ENCODE assay signal across 10 cellular contexts in genomic region chr4:25654971-25655963, GRCh38. TPM values are rescaled to one million over a fixed set of nuclear protein-coding genes. Genes with fewer than 3 reads are reported as not detected.
DNase-seq lines count a peak whose midpoint lies in the region; ATAC-seq, FAIRE-seq and TF ChIP-seq lines count a peak whose summit lies in the region.
"Had no signal": no experiment of that assay in that cellular context is flagged by ENCODE, and none has a peak within 500 bp of the region (broad histone marks: within the 10 kb centered on the region; RNA-seq: fewer than 3 reads in every experiment).

TSS of gene SLC34A2 (plus strand) at chr4:25655851. CDS start at chr4:25662501, 6,650 bp downstream.

- FAIRE-seq in astrocyte (lab: Jason Lieb, UNC), result no peak

- H3K27me3 Mint-ChIP-seq in astrocyte (ENCODE audit: low read depth, unreplicated experiment), result peaks cover 58% of the 10 kb centered on the region

- peaks cover 24% of the 10 kb centered on the region for H3K4me1 ChIP-seq in astrocyte (ENCODE audit: insufficient read depth, low read length)
- H3K4me1 ChIP-seq in left lung, result no peaks in the 10 kb centered on the region
- peaks cover 9 to 26% of the 10 kb centered on the region in 2 donors for H3K4me1 ChIP-seq in thyroid gland

- H3K9me3 Mint-ChIP-seq in astrocyte (ENCODE audit: unreplicated experiment), result no peaks in the 10 kb centered on the region
- H3K9me3 Mint-ChIP-seq: activated T-cell treated with anti-CD3 and anti-CD28 coated beads, Interleukin-2, amount 50 U/mL, for 4 hours had no signal

- H3K27me3 ChIP-seq in astrocyte (ENCODE audit: insufficient read depth, low read length), result peaks cover 31% of the 10 kb centered on the region
- H3K27me3 ChIP-seq in left lung, result peaks cover 25 to 44% of the 10 kb centered on the region in 2 donors
- no peaks in the 10 kb centered on the region for H3K27me3 ChIP-seq in thyroid gland

- no peak within 1 kb of the TSS for H3K27ac Mint-ChIP-seq in astrocyte (ENCODE audit: unreplicated experiment)

- peak in 1 of 2 donors; percentile 54 for TF ChIP-seq POLR2A in thyroid gland (IDR thresholded peaks at IDR 0.05)

- ATAC-seq in left lung, result peak; percentile 61
- ATAC-seq in GM21526 (IDR thresholded peaks at IDR 0.05; ENCODE audit: low FRiP score, unreplicated experiment), result no peak
- ATAC-seq: activated T-cell treated with anti-CD3 and anti-CD28 coated beads, Interleukin-2, amount 50 U/mL, for 4 hours had no signal

- H2AFZ ChIP-seq in astrocyte (ENCODE audit: low read depth, low read length), result peak within 1 kb of the TSS; percentile 44

- peak within 1 kb of the TSS; percentile 34 for H3K4me3 Mint-ChIP-seq in astrocyte (ENCODE audit: unreplicated experiment)
- H3K4me3 Mint-ChIP-seq: activated T-cell treated with anti-CD3 and anti-CD28 coated beads, Interleukin-2, amount 50 U/mL, for 4 hours had no signal

- intact Hi-C loops in left lung (cut with DNase I) (no loop called here), thyroid gland (cut with DNase I) (no loop called here)

- H3K4me1 Mint-ChIP-seq in astrocyte (ENCODE audit: low read depth, unreplicated experiment), result peaks cover 23% of the 10 kb centered on the region

- no peak within 1 kb of the TSS for H3K9ac ChIP-seq in astrocyte (ENCODE audit: low read length)

- no peak for TF ChIP-seq CTCF in astrocyte (IDR thresholded peaks at IDR 0.05; ENCODE audit: insufficient read depth, low read depth, low read length)
- no peak for TF ChIP-seq CTCF in left lung (IDR thresholded peaks at IDR 0.05)
- TF ChIP-seq CTCF in thyroid gland (IDR thresholded peaks at IDR 0.05), result peak in 1 of 6 experiments; percentile 13

- H3K36me3 Mint-ChIP-seq in astrocyte (ENCODE audit: low read depth, unreplicated experiment), result no peaks in the 10 kb centered on the region

- 6 to 8% methylated on average over 50 to 52 of the region's 71 CpGs for WGBS in thyroid gland, 2 donors

- peak; percentile 19 for DNase-seq in activated CD4-positive, alpha-beta T cell treated with anti-CD3 and anti-CD28 coated beads for 48 hours
- no peak for DNase-seq in activated CD4-positive, alpha-beta T cell treated with anti-CD3 and anti-CD28 coated beads, Interleukin-2, amount 50 U/mL, for 1 hour
- DNase-seq in astrocyte (ENCODE audit: low read depth) (no peak), left lung (peak; percentile 68 to 90), thyroid gland (peak; percentile 52 to 70), UCSD-AML1 (lab: John Stamatoyannopoulos, UW; ENCODE audit: unreplicated experiment) (no peak), NCI-H1048 (lab: John Stamatoyannopoulos, UW) (no peak)
- DNase-seq: activated T-cell treated with anti-CD3 and anti-CD28 coated beads, Interleukin-2, amount 50 U/mL, for 4 hours; midbrain had no signal

- no peaks in the 10 kb centered on the region for H4K20me1 ChIP-seq in astrocyte (ENCODE audit: insufficient read depth, low read length)

- H3K79me2 ChIP-seq in astrocyte (ENCODE audit: insufficient read depth, low read length), result no peaks in the 10 kb centered on the region

- H3K27ac ChIP-seq in astrocyte (ENCODE audit: low read depth, low read length) (no peak within 1 kb of the TSS), left lung (peak within 1 kb of the TSS; percentile 84 to 94), thyroid gland (peak within 1 kb of the TSS in 2 of 3 donors; percentile 50 to 60)

- no peaks in the 10 kb centered on the region for H3K9me3 ChIP-seq in astrocyte (ENCODE audit: insufficient read depth, low read depth, low read length)
- no peaks in the 10 kb centered on the region for H3K9me3 ChIP-seq in left lung
- H3K9me3 ChIP-seq in thyroid gland, result no peaks in the 10 kb centered on the region

- H3K36me3 ChIP-seq in astrocyte (ENCODE audit: insufficient read depth, low read length) (no peaks in the 10 kb centered on the region), left lung (no peaks in the 10 kb centered on the region), thyroid gland (no peaks in the 10 kb centered on the region)

- peak within 1 kb of the TSS; percentile 68 for H3K4me2 ChIP-seq in astrocyte (ENCODE audit: low read length)

- H3K4me3 ChIP-seq in astrocyte (ENCODE audit: insufficient read depth, low read depth, low read length) (peak within 1 kb of the TSS; percentile 23), left lung (peak within 1 kb of the TSS; percentile 29 to 35), thyroid gland (replicated peaks in 1 of 3) (peak within 1 kb of the TSS in 2 of 3 donors; percentile 2 to 24)

RNA-seq across cellular contexts. Expression of gene SLC34A2, which starts in this region (rescaled TPM):
- total RNA-seq in astrocyte (0.26 and 0.32 TPM in 2 replicates), left lung (1,000 to 10,000 TPM; 2,023 to 3,249 TPM), thyroid gland (10 to 100 TPM in 2 of 4 donors, 1 to 10 TPM in 2; 2.1 to 88.3 (median 7.6) TPM)

Comparison
In these comparisons a context has a peak if more than half of its experiments do, and no peak if none do; other contexts are left out.
1. RNA of gene SLC34A2 (total RNA-seq): 2,023 to 3,249 TPM in left lung; 2.1 to 88.3 TPM in thyroid gland and 0.26 to 0.32 TPM in astrocyte; every median in the first group is over 10 times any median in the second.
2. DNase-seq: peak in activated CD4-positive, alpha-beta T cell treated with anti-CD3 and anti-CD28 coated beads for 48 hours (single experiment), left lung (2 of 2) and thyroid gland (2 of 2); none in activated CD4-positive, alpha-beta T cell treated with anti-CD3 and anti-CD28 coated beads, Interleukin-2, amount 50 U/mL, for 1 hour (single experiment), astrocyte (single experiment), UCSD-AML1 (single experiment) and NCI-H1048 (single experiment).
3. Peak in every context shown above with its lines, with median percentiles within 50 percentile points of each other: H3K4me3 ChIP-seq.